ENCODE assay signal across 19 cellular contexts in the genomic region with DNA sequence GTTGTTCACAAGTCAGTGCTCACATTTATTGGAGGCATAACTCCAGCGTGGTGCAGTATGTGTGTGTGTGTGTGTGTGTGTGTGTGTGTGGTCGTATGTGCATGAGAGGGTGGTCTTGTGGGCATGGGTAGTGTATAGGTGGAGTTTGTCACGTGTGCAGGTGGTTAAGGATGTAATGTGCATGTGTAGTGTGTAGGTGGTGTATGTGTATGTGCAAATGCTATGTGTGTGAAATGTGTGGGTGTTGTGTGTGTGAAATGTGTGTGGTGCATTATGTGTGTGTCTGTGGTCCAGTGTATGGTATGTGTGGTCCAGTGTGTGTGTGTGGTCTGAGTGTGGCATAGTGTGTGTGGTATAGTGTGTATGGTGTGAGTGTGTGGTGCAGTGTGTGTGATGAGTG.
"Had no signal": no experiment of that assay in that cellular context is flagged by ENCODE, and none has a peak within 500 bp of the region (broad histone marks: within the 10 kb centered on the region; RNA-seq: fewer than 3 reads in every experiment).

No MANE protein-coding gene starts in this region.

- H3K9me3 Mint-ChIP-seq: activated CD4-positive, alpha-beta T cell treated with anti-CD3 and anti-CD28 coated beads, Interleukin-2, amount 10 ng/mL, durations not matched to agents 7 days and 5 days; activated naive CD4-positive, alpha-beta T cell treated with anti-CD3 and anti-CD28 coated beads for 36 hours; activated T-cell treated with anti-CD3 and anti-CD28 coated beads, Interleukin-2, amount 50 U/mL, for 24 hours; central memory CD8-positive, alpha-beta T cell; memory B cell; natural killer cell treated with Interleukin-12 subunit alpha and Interleukin-12 subunit beta and Interleukin-15 and Interleukin-18, amount 100 ng/mL, for 72 hours had no signal

- H3K27me3 ChIP-seq: body of pancreas, colonic mucosa, gastrocnemius medialis, thyroid gland had no signal

- H3K4me1 Mint-ChIP-seq: activated CD4-positive, alpha-beta T cell treated with anti-CD3 and anti-CD28 coated beads, Interleukin-2, amount 10 ng/mL, durations not matched to agents 7 days and 5 days; central memory CD8-positive, alpha-beta T cell; memory B cell had no signal

- ATAC-seq: activated CD4-positive, CD25-positive, alpha-beta regulatory T cell treated with anti-CD3 and anti-CD28 coated beads, Interleukin-2, amount 50 U/mL, for 24 hours; activated CD8-positive, alpha-beta T cell treated with anti-CD3 and anti-CD28 coated beads, Interleukin-2, amount 10 ng/mL, durations not matched to agents 7 days and 5 days had no signal

- H3K36me3 Mint-ChIP-seq: memory B cell; natural killer cell treated with Interleukin-12 subunit alpha and Interleukin-12 subunit beta and Interleukin-15 and Interleukin-18, amount 100 ng/mL, for 72 hours had no signal

- H3K4me1 ChIP-seq: body of pancreas, colonic mucosa, thyroid gland had no signal

- H3K9me3 ChIP-seq: body of pancreas, colonic mucosa, gastrocnemius medialis, thyroid gland had no signal

- H3K4me3 Mint-ChIP-seq: activated CD4-positive, alpha-beta T cell treated with anti-CD3 and anti-CD28 coated beads, Interleukin-2, amount 10 ng/mL, durations not matched to agents 7 days and 5 days; activated CD8-positive, alpha-beta T cell treated with anti-CD3 and anti-CD28 coated beads, Interleukin-2, amount 10 ng/mL, durations not matched to agents 7 days and 5 days; activated naive CD4-positive, alpha-beta T cell treated with anti-CD3 and anti-CD28 coated beads for 36 hours; activated T-cell treated with anti-CD3 and anti-CD28 coated beads, Interleukin-2, amount 50 U/mL, for 24 hours; central memory CD8-positive, alpha-beta T cell; memory B cell; natural killer cell treated with Interleukin-12 subunit alpha and Interleukin-12 subunit beta and Interleukin-15 and Interleukin-18, amount 100 ng/mL, for 72 hours had no signal

- H3K4me3 ChIP-seq: body of pancreas, colonic mucosa, gastrocnemius medialis, thyroid gland had no signal

- H3K27ac Mint-ChIP-seq: activated CD4-positive, alpha-beta T cell treated with anti-CD3 and anti-CD28 coated beads, Interleukin-2, amount 10 ng/mL, durations not matched to agents 7 days and 5 days; activated CD8-positive, alpha-beta T cell treated with anti-CD3 and anti-CD28 coated beads, Interleukin-2, amount 10 ng/mL, durations not matched to agents 7 days and 5 days; activated naive CD4-positive, alpha-beta T cell treated with anti-CD3 and anti-CD28 coated beads for 36 hours; activated T-cell treated with anti-CD3 and anti-CD28 coated beads, Interleukin-2, amount 50 U/mL, for 24 hours; memory B cell; natural killer cell treated with Interleukin-12 subunit alpha and Interleukin-12 subunit beta and Interleukin-15 and Interleukin-18, amount 100 ng/mL, for 72 hours had no signal

- DNase-seq: activated CD4-positive, alpha-beta T cell treated with anti-CD3 and anti-CD28 coated beads, Interleukin-2, amount 10 ng/mL, durations not matched to agents 7 days and 5 days; activated CD8-positive, alpha-beta T cell treated with anti-CD3 and anti-CD28 coated beads, Interleukin-2, amount 10 ng/mL, durations not matched to agents 7 days and 5 days; activated naive CD4-positive, alpha-beta T cell treated with anti-CD3 and anti-CD28 coated beads for 36 hours; activated T-cell treated with anti-CD3 and anti-CD28 coated beads, Interleukin-2, amount 50 U/mL, for 24 hours; head of caudate nucleus; kidney; stimulated activated CD4-positive, alpha-beta T cell treated with anti-CD3 and anti-CD28 coated beads, Interleukin-12 subunit alpha, Interleukin-12 subunit beta, amount 100 ng/mL, for 4 hours; stimulated activated CD4-positive, alpha-beta T cell treated with anti-CD3 and anti-CD28 coated beads, Interleukin-1b, Interleukin-23, amount 100 ng/mL, for 48 hours; stimulated activated naive CD4-positive, alpha-beta T cell treated with Interleukin-2 at 50 U/mL for 16 hours; T-helper 1 cell; T-helper 9 cell had no signal

- H3K36me3 ChIP-seq: colonic mucosa, gastrocnemius medialis, thyroid gland had no signal

- H3K27ac ChIP-seq: body of pancreas, colonic mucosa, thyroid gland had no signal

- H3K27me3 Mint-ChIP-seq: activated CD4-positive, alpha-beta T cell treated with anti-CD3 and anti-CD28 coated beads, Interleukin-2, amount 10 ng/mL, durations not matched to agents 7 days and 5 days; central memory CD8-positive, alpha-beta T cell had no signal
